Comparison of ENCODE assay signal across 1 cellular context in the genomic region with DNA sequence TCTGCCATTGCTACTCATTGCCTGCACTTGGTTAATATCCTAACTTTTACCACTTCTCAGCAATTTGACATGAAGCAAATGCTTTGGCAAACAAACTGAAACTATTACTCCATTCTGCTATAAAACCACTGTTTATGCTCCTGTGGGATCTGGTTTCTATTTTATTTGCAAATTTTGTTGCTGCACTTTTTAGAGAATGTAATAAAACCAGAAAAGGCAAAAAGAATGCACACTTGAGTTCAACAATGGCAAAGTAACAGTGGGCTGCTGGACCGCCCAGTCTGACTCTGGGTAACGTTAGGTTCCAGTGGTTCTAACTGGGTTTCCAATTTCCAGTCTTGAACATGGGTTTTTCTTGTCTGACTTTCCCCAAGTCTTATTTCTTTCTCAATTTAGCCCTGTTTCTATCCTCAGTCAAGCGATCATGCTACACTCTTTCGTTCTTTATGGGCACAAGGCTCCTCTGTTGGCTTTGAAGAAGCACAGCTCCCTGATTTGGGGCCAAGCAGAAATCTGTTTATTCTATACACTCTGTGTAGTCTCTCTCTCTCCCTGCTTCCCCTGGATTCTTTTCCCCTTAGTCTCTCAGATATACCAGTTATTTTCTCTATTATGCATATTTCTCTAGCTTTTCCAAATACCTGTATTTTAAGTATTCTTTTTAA.
TF ChIP-seq lines count a peak whose summit lies in the region.

No MANE protein-coding gene starts in this region.

TF ChIP-seq in HCT116, 20 proteins besides CTCF, POLR2A, EP300 and RAD21 (continued from another document):
- TF ChIP-seq, protein P1, sequence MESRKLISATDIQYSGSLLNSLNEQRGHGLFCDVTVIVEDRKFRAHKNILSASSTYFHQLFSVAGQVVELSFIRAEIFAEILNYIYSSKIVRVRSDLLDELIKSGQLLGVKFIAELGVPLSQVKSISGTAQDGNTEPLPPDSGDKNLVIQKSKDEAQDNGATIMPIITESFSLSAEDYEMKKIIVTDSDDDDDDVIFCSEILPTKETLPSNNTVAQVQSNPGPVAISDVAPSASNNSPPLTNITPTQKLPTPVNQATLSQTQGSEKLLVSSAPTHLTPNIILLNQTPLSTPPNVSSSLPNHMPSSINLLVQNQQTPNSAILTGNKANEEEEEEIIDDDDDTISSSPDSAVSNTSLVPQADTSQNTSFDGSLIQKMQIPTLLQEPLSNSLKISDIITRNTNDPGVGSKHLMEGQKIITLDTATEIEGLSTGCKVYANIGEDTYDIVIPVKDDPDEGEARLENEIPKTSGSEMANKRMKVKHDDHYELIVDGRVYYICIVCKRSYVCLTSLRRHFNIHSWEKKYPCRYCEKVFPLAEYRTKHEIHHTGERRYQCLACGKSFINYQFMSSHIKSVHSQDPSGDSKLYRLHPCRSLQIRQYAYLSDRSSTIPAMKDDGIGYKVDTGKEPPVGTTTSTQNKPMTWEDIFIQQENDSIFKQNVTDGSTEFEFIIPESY (IDR thresholded peaks at IDR 0.05; ENCODE audit: extremely low read depth, insufficient replicate concordance, low read length), result no peak
- no peak for TF ChIP-seq EZH2phosphoT487 (IDR thresholded peaks at IDR 0.05; ENCODE audit: borderline replicate concordance)
- TF ChIP-seq YY1 (IDR thresholded peaks at IDR 0.05; ENCODE audit: extremely low read depth, insufficient replicate concordance, low read depth, low read length), result no peak
- TF ChIP-seq, protein P2, sequence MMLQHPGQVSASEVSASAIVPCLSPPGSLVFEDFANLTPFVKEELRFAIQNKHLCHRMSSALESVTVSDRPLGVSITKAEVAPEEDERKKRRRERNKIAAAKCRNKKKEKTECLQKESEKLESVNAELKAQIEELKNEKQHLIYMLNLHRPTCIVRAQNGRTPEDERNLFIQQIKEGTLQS (IDR thresholded peaks at IDR 0.05), result no peak
- no peak for TF ChIP-seq ZFX (IDR thresholded peaks at IDR 0.05)
- no peak for TF ChIP-seq SRF (IDR thresholded peaks at IDR 0.05; ENCODE audit: low read depth)
- TF ChIP-seq CBX3 (IDR thresholded peaks at IDR 0.05; ENCODE audit: low read depth), result no peak
- TF ChIP-seq EGR1 (IDR thresholded peaks at IDR 0.05; ENCODE audit: low read depth), result no peak
- TF ChIP-seq POLR2AphosphoS5 (IDR thresholded peaks at IDR 0.05; ENCODE audit: low read depth, low read length), result no peak
